Comparison of ENCODE assay signal across 29 cellular contexts in genomic region chr1:2638466-2639115, GRCh38. TPM values are rescaled to one million over a fixed set of nuclear protein-coding genes. Genes with fewer than 3 reads are reported as not detected.
A peak's percentile ranks its signal among the peaks of the same experiment; 100 is the strongest.
DNase-seq lines count a peak whose midpoint lies in the region; ATAC-seq, FAIRE-seq and TF ChIP-seq lines count a peak whose summit lies in the region.
"Had no signal": no experiment of that assay in that cellular context is flagged by ENCODE, and none has a peak within 500 bp of the region (broad histone marks: within the 10 kb centered on the region; RNA-seq: fewer than 3 reads in every experiment).

No MANE protein-coding gene starts in this region.

- TF ChIP-seq RAD21 in K562 (CRISPR knock-in tag; conservative IDR thresholded peaks at IDR 0.05 in 1 of 2, IDR thresholded peaks at IDR 0.05 in 1 of 2): no peak

- H3K9me3 Mint-ChIP-seq in CD4-positive, alpha-beta T cell: no peaks in the 10 kb centered on the region
- H3K9me3 Mint-ChIP-seq in activated CD8-positive, alpha-beta T cell treated with anti-CD3 and anti-CD28 coated beads for 36 hours: peaks cover 7% of the 10 kb centered on the region
- H3K9me3 Mint-ChIP-seq: immature natural killer cell had no signal

- BruUV-seq in K562 (replicated peaks; lab: Mats Ljungman, UMichigan): no TSS peak

- H4K20me1 ChIP-seq in K562 (replicated peaks; ENCODE audit: control insufficient read depth, insufficient read depth, low read length) (no peaks in the 10 kb centered on the region), osteoblast (ENCODE audit: insufficient read depth, low read length) (no peaks in the 10 kb centered on the region)

- H3K4me1 ChIP-seq in K562 (replicated peaks in 1 of 2; ENCODE audit: control insufficient read depth in 2 of 2, insufficient read depth in 2 of 2, low read length in 2 of 2): peaks cover 0 to 32% of the 10 kb centered on the region in 2 experiments; a peak in 2 of 5 replicates
- H3K4me1 ChIP-seq in osteoblast (ENCODE audit: insufficient read depth, low read length): peaks cover 6% of the 10 kb centered on the region
- H3K4me1 ChIP-seq: psoas muscle had no signal

- 6% methylated on average over 16 of the region's 16 CpGs for WGBS in K562 (ENCODE audit: insufficient coverage, low coverage, missing lambda C conversion rate)

- TF ChIP-seq EP300 in K562 (IDR thresholded peaks at IDR 0.05; ENCODE audit: low read length): no peak

- H3K27ac Mint-ChIP-seq in CD4-positive, alpha-beta T cell: peak overlapping the region; percentile 78
- H3K27ac Mint-ChIP-seq in activated CD8-positive, alpha-beta T cell treated with anti-CD3 and anti-CD28 coated beads for 36 hours: no peak overlapping the region
- H3K27ac Mint-ChIP-seq: activated CD4-positive, alpha-beta memory T cell treated with anti-CD3 and anti-CD28 coated beads for 36 hours; HFFc6 had no signal

- no peaks in the 10 kb centered on the region for H3K36me3 Mint-ChIP-seq in CD4-positive, alpha-beta T cell (ENCODE audit: low read depth)
- H3K36me3 Mint-ChIP-seq in activated CD8-positive, alpha-beta T cell treated with anti-CD3 and anti-CD28 coated beads for 36 hours (ENCODE audit: low read depth): no peaks in the 10 kb centered on the region
- H3K36me3 Mint-ChIP-seq: activated CD4-positive, alpha-beta memory T cell treated with anti-CD3 and anti-CD28 coated beads for 36 hours; immature natural killer cell had no signal

- H3K27me3 ChIP-seq in CD4-positive, alpha-beta T cell (ENCODE audit: control insufficient read depth, insufficient read depth, low read length): no peaks in the 10 kb centered on the region
- peaks cover 20% of the 10 kb centered on the region for H3K27me3 ChIP-seq in H7 (ENCODE audit: control insufficient read depth, insufficient read depth, low read length)
- H3K27me3 ChIP-seq in K562 (ENCODE audit: control insufficient read depth in 2 of 2, insufficient read depth in 2 of 2, low read length in 2 of 2): peaks cover 0 to 4% of the 10 kb centered on the region in 2 experiments; a peak in 1 of 5 replicates
- H3K27me3 ChIP-seq in osteoblast (ENCODE audit: insufficient read depth, low read length): no peaks in the 10 kb centered on the region

- no peaks in the 10 kb centered on the region for H3K9me3 ChIP-seq in CD4-positive, alpha-beta T cell (ENCODE audit: control insufficient read depth, low read length)
- no peaks in the 10 kb centered on the region for H3K9me3 ChIP-seq in K562 (replicated peaks; ENCODE audit: control insufficient read depth, insufficient read depth, low read depth, low read length)
- no peaks in the 10 kb centered on the region for H3K9me3 ChIP-seq in osteoblast (ENCODE audit: low read depth, low read length)
- H3K9me3 ChIP-seq: psoas muscle had no signal

- peaks cover 12% of the 10 kb centered on the region for H3K4me1 Mint-ChIP-seq in CD4-positive, alpha-beta T cell (ENCODE audit: low read depth)
- peaks cover 3% of the 10 kb centered on the region for H3K4me1 Mint-ChIP-seq in activated CD8-positive, alpha-beta T cell treated with anti-CD3 and anti-CD28 coated beads for 36 hours (ENCODE audit: low read depth)

- TF ChIP-seq POLR2A in K562 (conservative IDR thresholded peaks at IDR 0.05): no peak

- no peak overlapping the region for H3K27ac ChIP-seq in CD4-positive, alpha-beta T cell (ENCODE audit: low read depth, low read length)
- H3K27ac ChIP-seq in K562 (ENCODE audit: extremely low read depth, low read depth, low read length) (no peak overlapping the region), osteoblast (ENCODE audit: low read depth, low read length) (no peak overlapping the region)
- H3K27ac ChIP-seq: C4-2B, psoas muscle, SK-N-MC, tibial nerve had no signal

- no peaks in the 10 kb centered on the region for H3K36me3 ChIP-seq in H7 (replicated peaks; ENCODE audit: control insufficient read depth, insufficient read depth, low read length)
- no peaks in the 10 kb centered on the region for H3K36me3 ChIP-seq in K562 (ENCODE audit: control insufficient read depth, insufficient read depth, low read length)
- H3K36me3 ChIP-seq in osteoblast (ENCODE audit: insufficient read depth, low read length): no peaks in the 10 kb centered on the region
- H3K36me3 ChIP-seq: tibial nerve had no signal

- intact Hi-C loops in CD4-positive, alpha-beta T cell (cut with DNase I, micrococcal nuclease): no loop called here
- intact Hi-C loops in K562 (cut with micrococcal nuclease): no loop called here
- intact Hi-C loops in activated CD8-positive, alpha-beta T cell treated with anti-CD3 and anti-CD28 coated beads for 36 hours (cut with micrococcal nuclease): no loop called here

- ATAC-seq in CD4-positive, alpha-beta T cell (ENCODE audit: poor library complexity): no peak
- ATAC-seq in K562: no peak
- no peak for ATAC-seq in activated CD8-positive, alpha-beta T cell treated with anti-CD3 and anti-CD28 coated beads for 36 hours
- ATAC-seq: effector memory CD8-positive, alpha-beta T cell; left lobe of liver; psoas muscle had no signal

- no peak overlapping the region for H3K9ac ChIP-seq in K562 (ENCODE audit: insufficient read depth in 1 of 2, low read depth in 2 of 2, low read length in 2 of 2)

- peaks cover 2% of the 10 kb centered on the region for H3K9me1 ChIP-seq in K562 (ENCODE audit: control insufficient read depth, insufficient read depth, low read length)

- CTCF ChIA-PET in CD4-positive, alpha-beta T cell (lab: Charles Lee): no interaction called here
- CTCF ChIA-PET in K562 (lab: Yijun Ruan, JAX; ENCODE audit: low intra/inter-chr PET ratio): no interaction called here
- CTCF ChIA-PET in activated CD8-positive, alpha-beta T cell treated with anti-CD3 and anti-CD28 coated beads for 36 hours (lab: Charles Lee): no interaction called here

- H3K79me2 ChIP-seq in K562 (ENCODE audit: control insufficient read depth, insufficient read depth, low read length): no peaks in the 10 kb centered on the region
- H3K79me2 ChIP-seq in osteoblast (ENCODE audit: insufficient read depth, low read length): peaks cover 8% of the 10 kb centered on the region

- no peak for FAIRE-seq in K562 (lab: Jason Lieb, UNC)

- no peaks in the 10 kb centered on the region for H3K27me3 Mint-ChIP-seq in CD4-positive, alpha-beta T cell
- peaks cover 3% of the 10 kb centered on the region for H3K27me3 Mint-ChIP-seq in activated CD8-positive, alpha-beta T cell treated with anti-CD3 and anti-CD28 coated beads for 36 hours

- TF ChIP-seq CTCF in CD4-positive, alpha-beta T cell (IDR thresholded peaks at IDR 0.05): no peak
- TF ChIP-seq CTCF in K562 (IDR thresholded peaks at IDR 0.05 in 2 of 3, conservative IDR thresholded peaks at IDR 0.05 in 1 of 3; ENCODE audit: insufficient read depth in 2 of 3, low read depth in 1 of 3, low read length in 3 of 3): no peak
- no peak for TF ChIP-seq CTCF in osteoblast (IDR thresholded peaks at IDR 0.05; ENCODE audit: extremely low read depth, low read depth, low read length)
- TF ChIP-seq CTCF in activated CD8-positive, alpha-beta T cell treated with anti-CD3 and anti-CD28 coated beads for 36 hours (IDR thresholded peaks at IDR 0.05): no peak

- H3K4me3 ChIP-seq in H7 (ENCODE audit: insufficient read depth, low read depth, low read length): no peak overlapping the region
- H3K4me3 ChIP-seq in K562: no peak overlapping the region
- H3K4me3 ChIP-seq in osteoblast (ENCODE audit: insufficient read depth, low read length): no peak overlapping the region
- H3K4me3 ChIP-seq: psoas muscle, SK-N-MC, tibial nerve had no signal

- H2AFZ ChIP-seq in K562 (ENCODE audit: low read depth, low read length) (no peak overlapping the region), osteoblast (ENCODE audit: low read length) (no peak overlapping the region)

- POLR2A ChIA-PET in CD4-positive, alpha-beta T cell (lab: Charles Lee): no interaction called here
- POLR2A ChIA-PET in K562 (lab: Yijun Ruan, JAX): interaction anchor here (0.9 kb wide), 1 partner anchor 93 kb away, joined by 3 read pairs; no protein-coding TSS in a partner anchor
- POLR2A ChIA-PET in activated CD8-positive, alpha-beta T cell treated with anti-CD3 and anti-CD28 coated beads for 36 hours (lab: Charles Lee): no interaction called here

- in situ Hi-C loops in K562 (cut with MboI): loop anchor here (10.0 kb wide), 1 partner anchor 224 kb away; the partner anchor contains the start of gene PEX10

- DNase-seq in CD4-positive, alpha-beta T cell: no peak
- DNase-seq in H7 (peak; percentile 40), K562 (ENCODE audit: extremely low read depth in 1 of 4, low spot score in 3 of 4) (no peak), osteoblast (ENCODE audit: insufficient read length, low spot score, missing footprints) (peak; percentile 42), SW 1271 (lab: John Stamatoyannopoulos, UW) (no peak), NCI-H446 treated with DMSO at 0.1 percent for 48 hours (lab: John Stamatoyannopoulos, UW) (no peak)
- no peak for DNase-seq in activated CD8-positive, alpha-beta T cell treated with anti-CD3 and anti-CD28 coated beads for 36 hours
- DNase-seq: activated CD4-positive, alpha-beta memory T cell treated with anti-CD3 and anti-CD28 coated beads for 36 hours; activated CD4-positive, CD25-positive, alpha-beta regulatory T cell treated with anti-CD3 and anti-CD28 coated beads, Interleukin-2, amount 50 U/mL, for 72 hours; Calu3; central memory CD4-positive, alpha-beta T cell; DMS79 treated with DMSO at 0.1 percent for 48 hours; effector memory CD8-positive, alpha-beta T cell; GDM1; HFFc6; immature natural killer cell; mesendoderm; NCI-H2029; NCI-H526; nucleus accumbens; OCI-M1; psoas muscle; stimulated activated CD4-positive, alpha-beta T cell treated with anti-CD3 and anti-CD28 coated beads, Interleukin-4, amount 100 ng/mL, for 24 hours; T-helper 2 cell had no signal

- peak overlapping the region; percentile 54 for H3K4me3 Mint-ChIP-seq in CD4-positive, alpha-beta T cell
- no peak overlapping the region for H3K4me3 Mint-ChIP-seq in activated CD8-positive, alpha-beta T cell treated with anti-CD3 and anti-CD28 coated beads for 36 hours
- H3K4me3 Mint-ChIP-seq: activated CD4-positive, alpha-beta memory T cell treated with anti-CD3 and anti-CD28 coated beads for 36 hours; HFFc6 had no signal

- H3K4me2 ChIP-seq in K562 (ENCODE audit: insufficient read depth, low read length) (no peak overlapping the region), osteoblast (ENCODE audit: insufficient read depth, low read length) (no peak overlapping the region)

RNA-seq across cellular contexts. Expression of gene MMEL1, which starts 5.8 kb away (rescaled TPM):
- total RNA-seq in CD4-positive, alpha-beta T cell: 1 to 10 TPM in 1 of 2 experiments, under 1 TPM in 1; 0.67 to 1.8 TPM
- total RNA-seq in H7 (2014; rRNA removed; shearing (Covaris generic)): 1.3 and 3.0 TPM in 2 replicates
- not detected in 2 replicates for total RNA-seq in K562 (2011; cell fraction: chromatin; rRNA removed; ENCODE audit: low replicate concordance)
- not detected in 2 replicates for total RNA-seq in K562 (2011; cell fraction: nucleolus; rRNA removed)
- total RNA-seq in K562 (2011; cell fraction: nucleoplasm; rRNA removed): not detected in 2 replicates
- total RNA-seq in K562 (2014; rRNA removed) (not detected in 2 replicates), K562 (2014; rRNA removed; fragmentation: Illumina TruSeq; extraction: Trizol) (not detected in 2 replicates), K562 (2015; rRNA removed; fragmentation: Illumina TruSeq; extraction: Trizol) (not detected in 2 replicates), K562 (2021) (not detected in 2 replicates), osteoblast (under 0.01 TPM in 1 of 2 replicates, not detected in the other)
- polyA plus RNA-seq in K562 (2011; rRNA removed) (not detected in 2 replicates), K562 (2014; fragmentation: Illumina TruSeq; extraction: Trizol) (not detected in 2 replicates), K562 (2014; fragmentation: Nextera tagmentation; extraction: Ambion mirVana) (not detected), K562 (2014; rRNA removed) (not detected in 2 replicates)
- polyA plus RNA-seq in K562 (2011; cell fraction: cytosol; rRNA removed): not detected in 2 replicates
- 0.11 and 0.18 TPM in 2 replicates for polyA plus RNA-seq in K562 (2011; cell fraction: nucleus; rRNA removed)
- polyA plus RNA-seq in K562 (2012): 0.11 TPM in 1 of 2 replicates, not detected in the other
- polyA minus RNA-seq in K562 (2011; rRNA and poly(A)+ RNA removed): not detected in 2 replicates
- not detected in 2 replicates for polyA minus RNA-seq in K562 (2011; cell fraction: cytosol; rRNA and poly(A)+ RNA removed)
- polyA minus RNA-seq in K562 (2011; cell fraction: nucleus; rRNA and poly(A)+ RNA removed): not detected in 2 replicates
- 1 to 10 TPM; 1.8 to 3.1 TPM for total RNA-seq in activated CD8-positive, alpha-beta T cell treated with anti-CD3 and anti-CD28 coated beads for 36 hours
- total RNA-seq: epithelial cell of proximal tubule, HFFc6, left lobe of liver had no signal

RNA-seq across cellular contexts. Expression of gene PRXL2B, which starts 52.0 kb away (rescaled TPM):
- 10 to 100 TPM; 11.0 to 12.8 TPM for total RNA-seq in CD4-positive, alpha-beta T cell
- 62.9 and 83.5 TPM in 2 replicates for total RNA-seq in H7 (2014; rRNA removed; shearing (Covaris generic))
- total RNA-seq in K562 (2011; cell fraction: chromatin; rRNA removed; ENCODE audit: low replicate concordance): 4.0 and 14.5 TPM in 2 replicates
- total RNA-seq in K562 (2011; cell fraction: nucleolus; rRNA removed): 13.0 and 14.3 TPM in 2 replicates
- 5.5 and 8.1 TPM in 2 replicates for total RNA-seq in K562 (2011; cell fraction: nucleoplasm; rRNA removed)
- total RNA-seq in K562 (2014; rRNA removed): 14.0 and 16.4 TPM in 2 replicates
- total RNA-seq in K562 (2014; rRNA removed; fragmentation: Illumina TruSeq; extraction: Trizol): 3.3 and 4.1 TPM in 2 replicates
- total RNA-seq in K562 (2015; rRNA removed; fragmentation: Illumina TruSeq; extraction: Trizol): 11.8 TPM in 2 replicates
- total RNA-seq in K562 (2021): 25.3 and 28.1 TPM in 2 replicates
- 6.7 and 7.0 TPM in 2 replicates for polyA plus RNA-seq in K562 (2011; rRNA removed)
- 9.9 and 25.7 TPM in 2 replicates for polyA plus RNA-seq in K562 (2011; cell fraction: cytosol; rRNA removed)
- 20.2 and 28.6 TPM in 2 replicates for polyA plus RNA-seq in K562 (2011; cell fraction: nucleus; rRNA removed)
- polyA plus RNA-seq in K562 (2012): 11.9 and 22.1 TPM in 2 replicates
- 15.2 and 16.6 TPM in 2 replicates for polyA plus RNA-seq in K562 (2014; fragmentation: Illumina TruSeq; extraction: Trizol)
- polyA plus RNA-seq in K562 (2014; fragmentation: Nextera tagmentation; extraction: Ambion mirVana): 1 to 10 TPM in 1 of 2 experiments, under 1 TPM in 1; 0.99 to 1.7 TPM
- polyA plus RNA-seq in K562 (2014; rRNA removed): 17.6 and 20.7 TPM in 2 replicates
- polyA minus RNA-seq in K562 (2011; rRNA and poly(A)+ RNA removed): 1.8 and 4.0 TPM in 2 replicates
- 3.9 and 7.0 TPM in 2 replicates for polyA minus RNA-seq in K562 (2011; cell fraction: cytosol; rRNA and poly(A)+ RNA removed)
- 5.4 and 6.8 TPM in 2 replicates for polyA minus RNA-seq in K562 (2011; cell fraction: nucleus; rRNA and poly(A)+ RNA removed)
- total RNA-seq in osteoblast: 8.0 and 9.4 TPM in 2 replicates
- 10 to 100 TPM; 39.1 to 43.6 TPM for total RNA-seq in activated CD8-positive, alpha-beta T cell treated with anti-CD3 and anti-CD28 coated beads for 36 hours

Comparison
In these comparisons a context has a peak if more than half of its experiments do, and no peak if none do; other contexts are left out.
1. DNase-seq: peak in H7 (single experiment) and osteoblast (single experiment); none in CD4-positive, alpha-beta T cell (0 of 10), K562 (0 of 4), SW 1271 (0 of 2), activated CD8-positive, alpha-beta T cell treated with anti-CD3 and anti-CD28 coated beads for 36 hours (single experiment) and NCI-H446 treated with DMSO at 0.1 percent for 48 hours (single experiment).